Comparison of ENCODE assay signal across 1 cellular context in the genomic region with DNA sequence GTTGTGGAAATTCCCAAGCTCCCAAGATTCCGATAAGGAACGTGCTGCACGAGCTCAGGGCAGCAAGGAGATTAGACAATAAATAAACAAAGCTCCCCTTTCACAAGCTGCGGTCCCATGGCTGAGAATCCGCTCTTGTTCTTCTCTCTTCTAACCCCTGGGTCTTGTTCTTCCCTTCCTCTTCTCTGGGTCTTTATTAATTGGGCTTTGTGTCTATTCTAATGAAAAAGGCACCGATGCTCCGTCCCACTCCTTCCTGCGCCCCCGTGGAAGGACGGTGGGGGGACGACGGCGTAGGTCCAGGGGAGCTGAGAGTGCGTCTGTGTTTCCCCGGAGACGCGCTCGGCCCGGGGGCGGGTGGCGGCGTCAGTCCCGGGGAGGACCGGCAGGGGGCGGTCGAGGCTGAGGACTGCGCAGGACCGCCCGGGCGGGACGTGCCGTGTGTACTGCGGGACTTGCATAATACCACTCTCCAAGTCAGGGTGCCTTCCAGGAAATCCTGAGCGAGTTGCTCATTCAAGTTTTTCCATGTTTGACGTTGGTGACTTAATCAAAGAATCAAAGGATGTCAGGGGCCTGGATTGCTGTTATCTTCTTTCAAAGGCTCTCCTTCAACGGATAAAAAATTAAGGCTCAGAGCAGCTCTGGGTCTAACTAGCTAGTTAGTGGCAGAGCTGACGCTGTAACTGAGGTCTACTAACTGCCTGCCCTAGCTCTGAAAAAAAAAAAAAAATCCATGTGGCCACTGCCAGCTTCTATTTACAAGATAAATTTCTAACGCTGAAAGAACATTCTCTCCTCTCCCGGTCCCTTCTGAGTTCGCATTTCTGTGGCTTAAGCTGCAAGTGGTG.
TF ChIP-seq lines count a peak whose summit lies in the region.

No MANE protein-coding gene starts in this region.

TF ChIP-seq in K562, 482 proteins besides CTCF, POLR2A, EP300 and RAD21 (continued from another document and continues in another):
- TF ChIP-seq, protein P1, sequence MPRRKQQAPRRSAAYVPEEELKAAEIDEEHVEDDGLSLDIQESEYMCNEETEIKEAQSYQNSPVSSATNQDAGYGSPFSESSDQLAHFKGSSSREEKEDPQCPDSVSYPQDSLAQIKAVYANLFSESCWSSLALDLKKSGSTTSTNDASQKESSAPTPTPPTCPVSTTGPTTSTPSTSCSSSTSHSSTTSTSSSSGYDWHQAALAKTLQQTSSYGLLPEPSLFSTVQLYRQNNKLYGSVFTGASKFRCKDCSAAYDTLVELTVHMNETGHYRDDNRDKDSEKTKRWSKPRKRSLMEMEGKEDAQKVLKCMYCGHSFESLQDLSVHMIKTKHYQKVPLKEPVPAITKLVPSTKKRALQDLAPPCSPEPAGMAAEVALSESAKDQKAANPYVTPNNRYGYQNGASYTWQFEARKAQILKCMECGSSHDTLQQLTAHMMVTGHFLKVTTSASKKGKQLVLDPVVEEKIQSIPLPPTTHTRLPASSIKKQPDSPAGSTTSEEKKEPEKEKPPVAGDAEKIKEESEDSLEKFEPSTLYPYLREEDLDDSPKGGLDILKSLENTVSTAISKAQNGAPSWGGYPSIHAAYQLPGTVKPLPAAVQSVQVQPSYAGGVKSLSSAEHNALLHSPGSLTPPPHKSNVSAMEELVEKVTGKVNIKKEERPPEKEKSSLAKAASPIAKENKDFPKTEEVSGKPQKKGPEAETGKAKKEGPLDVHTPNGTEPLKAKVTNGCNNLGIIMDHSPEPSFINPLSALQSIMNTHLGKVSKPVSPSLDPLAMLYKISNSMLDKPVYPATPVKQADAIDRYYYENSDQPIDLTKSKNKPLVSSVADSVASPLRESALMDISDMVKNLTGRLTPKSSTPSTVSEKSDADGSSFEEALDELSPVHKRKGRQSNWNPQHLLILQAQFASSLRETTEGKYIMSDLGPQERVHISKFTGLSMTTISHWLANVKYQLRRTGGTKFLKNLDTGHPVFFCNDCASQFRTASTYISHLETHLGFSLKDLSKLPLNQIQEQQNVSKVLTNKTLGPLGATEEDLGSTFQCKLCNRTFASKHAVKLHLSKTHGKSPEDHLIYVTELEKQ (CRISPR knock-in tag; IDR thresholded peaks at IDR 0.05), result no peak
- TF ChIP-seq HDGF (IDR thresholded peaks at IDR 0.05) (no peak), CBX1 (IDR thresholded peaks at IDR 0.05; ENCODE audit: low read depth) (no peak), SRSF7 (optimal IDR thresholded peaks at IDR 0.05; ENCODE audit: low read depth, low read length) (no peak), ZNF785 (CRISPR knock-in tag; IDR thresholded peaks at IDR 0.05) (no peak), MYNN (IDR thresholded peaks at IDR 0.05) (no peak), MYNN (CRISPR knock-in tag; IDR thresholded peaks at IDR 0.05) (no peak), TFAM (CRISPR knock-in tag; conservative IDR thresholded peaks at IDR 0.05) (no peak), ZFX (CRISPR knock-in tag; IDR thresholded peaks at IDR 0.05) (no peak), NCOA1 (IDR thresholded peaks at IDR 0.05; ENCODE audit: low read depth) (no peak), SMARCE1 (IDR thresholded peaks at IDR 0.05) (no peak), DPF2 (IDR thresholded peaks at IDR 0.05) (no peak), SP1 (CRISPR knock-in tag; IDR thresholded peaks at IDR 0.05) (peak; percentile 71), SRSF9 (IDR thresholded peaks at IDR 0.05; ENCODE audit: borderline replicate concordance, low read depth, low read length) (no peak), ESRRB (CRISPR knock-in tag; IDR thresholded peaks at IDR 0.05; ENCODE audit: borderline replicate concordance) (no peak), CCNT2 (IDR thresholded peaks at IDR 0.05; ENCODE audit: borderline replicate concordance, extremely low read depth, insufficient read length, low read depth, low read length) (no peak), EWSR1 (IDR thresholded peaks at IDR 0.05; ENCODE audit: borderline replicate concordance, low read depth, partially characterized antibody) (no peak), HSF4 (CRISPR knock-in tag; IDR thresholded peaks at IDR 0.05; ENCODE audit: borderline replicate concordance) (no peak), ZNF507 (tag; conservative IDR thresholded peaks at IDR 0.05) (no peak), SNRNP70 (optimal IDR thresholded peaks at IDR 0.05; ENCODE audit: low read depth, low read length) (no peak)
- TF ChIP-seq, protein P2, sequence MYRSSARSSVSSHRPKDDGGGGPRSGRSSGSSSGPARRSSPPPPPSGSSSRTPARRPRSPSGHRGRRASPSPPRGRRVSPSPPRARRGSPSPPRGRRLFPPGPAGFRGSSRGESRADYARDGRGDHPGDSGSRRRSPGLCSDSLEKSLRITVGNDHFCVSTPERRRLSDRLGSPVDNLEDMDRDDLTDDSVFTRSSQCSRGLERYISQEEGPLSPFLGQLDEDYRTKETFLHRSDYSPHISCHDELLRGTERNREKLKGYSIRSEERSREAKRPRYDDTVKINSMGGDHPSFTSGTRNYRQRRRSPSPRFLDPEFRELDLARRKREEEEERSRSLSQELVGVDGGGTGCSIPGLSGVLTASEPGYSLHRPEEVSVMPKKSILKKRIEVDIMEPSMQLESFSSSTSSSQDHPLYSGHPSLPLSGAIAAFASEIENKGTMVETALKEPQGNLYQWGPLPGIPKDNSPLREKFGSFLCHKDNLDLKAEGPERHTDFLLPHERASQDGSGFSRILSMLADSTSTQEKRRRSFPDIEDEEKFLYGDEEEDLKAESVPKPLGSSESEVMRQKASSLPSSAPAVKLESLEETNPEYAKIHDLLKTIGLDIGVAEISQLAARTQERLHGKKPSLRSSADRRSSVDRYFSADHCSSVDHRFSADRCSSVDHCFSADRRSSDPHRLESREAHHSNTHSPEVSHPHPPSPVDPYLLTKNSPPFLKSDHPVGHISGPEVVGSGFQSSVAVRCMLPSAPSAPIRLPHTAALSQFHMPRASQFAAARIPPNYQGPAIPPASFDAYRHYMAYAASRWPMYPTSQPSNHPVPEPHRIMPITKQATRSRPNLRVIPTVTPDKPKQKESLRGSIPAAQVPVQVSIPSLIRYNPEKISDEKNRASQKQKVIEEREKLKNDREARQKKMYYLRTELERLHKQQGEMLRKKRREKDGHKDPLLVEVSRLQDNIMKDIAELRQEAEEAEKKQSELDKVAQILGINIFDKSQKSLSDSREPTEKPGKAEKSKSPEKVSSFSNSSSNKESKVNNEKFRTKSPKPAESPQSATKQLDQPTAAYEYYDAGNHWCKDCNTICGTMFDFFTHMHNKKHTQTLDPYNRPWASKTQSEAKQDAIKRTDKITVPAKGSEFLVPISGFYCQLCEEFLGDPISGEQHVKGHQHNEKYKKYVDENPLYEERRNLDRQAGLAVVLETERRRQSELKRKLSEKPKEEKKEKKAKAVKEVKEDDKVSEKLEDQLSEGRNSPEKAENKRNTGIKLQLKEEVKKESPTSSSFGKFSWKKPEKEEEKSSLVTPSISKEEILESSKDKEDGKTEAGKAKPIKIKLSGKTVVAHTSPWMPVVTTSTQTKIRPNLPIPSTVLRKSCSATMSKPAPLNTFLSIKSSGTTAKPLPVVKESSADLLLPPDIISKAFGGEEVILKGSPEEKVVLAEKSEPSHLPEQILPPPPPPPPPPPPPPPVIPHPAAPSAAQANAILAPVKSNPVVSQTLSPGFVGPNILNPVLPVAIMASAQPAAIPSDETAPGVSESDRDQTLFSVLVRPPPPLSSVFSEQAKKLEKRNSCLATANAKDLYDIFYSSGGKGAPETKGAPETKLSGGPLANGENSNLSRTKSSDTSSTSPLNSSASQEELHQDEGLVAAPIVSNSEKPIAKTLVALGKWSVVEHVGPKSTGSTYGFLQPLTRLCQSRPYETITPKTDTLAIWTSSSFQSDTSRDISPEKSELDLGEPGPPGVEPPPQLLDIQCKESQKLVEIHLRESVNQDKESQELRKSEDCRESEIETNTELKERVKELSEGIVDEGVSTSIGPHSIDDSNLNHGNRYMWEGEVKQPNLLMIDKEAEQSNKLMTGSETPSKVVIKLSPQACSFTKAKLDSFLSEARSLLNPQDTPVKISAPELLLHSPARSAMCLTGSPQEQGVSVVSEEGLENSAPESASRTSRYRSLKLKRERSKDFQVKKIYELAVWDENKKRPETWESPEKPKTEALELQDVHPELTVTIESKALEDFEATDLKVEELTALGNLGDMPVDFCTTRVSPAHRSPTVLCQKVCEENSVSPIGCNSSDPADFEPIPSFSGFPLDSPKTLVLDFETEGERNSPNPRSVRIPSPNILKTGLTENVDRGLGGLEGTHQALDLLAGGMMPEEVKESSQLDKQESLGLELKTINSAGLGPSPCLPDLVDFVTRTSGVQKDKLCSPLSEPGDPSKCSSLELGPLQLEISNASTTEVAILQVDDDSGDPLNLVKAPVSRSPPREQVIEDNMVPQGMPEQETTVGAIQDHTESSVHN (IDR thresholded peaks at IDR 0.05; ENCODE audit: borderline replicate concordance in 1 of 2, low read depth in 1 of 2), result no peak
- TF ChIP-seq, protein P3, sequence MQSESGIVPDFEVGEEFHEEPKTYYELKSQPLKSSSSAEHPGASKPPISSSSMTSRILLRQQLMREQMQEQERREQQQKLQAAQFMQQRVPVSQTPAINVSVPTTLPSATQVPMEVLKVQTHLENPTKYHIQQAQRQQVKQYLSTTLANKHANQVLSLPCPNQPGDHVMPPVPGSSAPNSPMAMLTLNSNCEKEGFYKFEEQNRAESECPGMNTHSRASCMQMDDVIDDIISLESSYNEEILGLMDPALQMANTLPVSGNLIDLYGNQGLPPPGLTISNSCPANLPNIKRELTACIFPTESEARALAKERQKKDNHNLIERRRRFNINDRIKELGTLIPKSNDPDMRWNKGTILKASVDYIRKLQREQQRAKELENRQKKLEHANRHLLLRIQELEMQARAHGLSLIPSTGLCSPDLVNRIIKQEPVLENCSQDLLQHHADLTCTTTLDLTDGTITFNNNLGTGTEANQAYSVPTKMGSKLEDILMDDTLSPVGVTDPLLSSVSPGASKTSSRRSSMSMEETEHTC (IDR thresholded peaks at IDR 0.05), result no peak
- TF ChIP-seq, protein P4, sequence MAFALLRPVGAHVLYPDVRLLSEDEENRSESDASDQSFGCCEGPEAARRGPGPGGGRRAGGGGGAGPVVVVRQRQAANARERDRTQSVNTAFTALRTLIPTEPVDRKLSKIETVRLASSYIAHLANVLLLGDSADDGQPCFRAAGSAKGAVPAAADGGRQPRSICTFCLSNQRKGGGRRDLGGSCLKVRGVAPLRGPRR (CRISPR knock-in tag; IDR thresholded peaks at IDR 0.05), result no peak
- TF ChIP-seq, protein P5, sequence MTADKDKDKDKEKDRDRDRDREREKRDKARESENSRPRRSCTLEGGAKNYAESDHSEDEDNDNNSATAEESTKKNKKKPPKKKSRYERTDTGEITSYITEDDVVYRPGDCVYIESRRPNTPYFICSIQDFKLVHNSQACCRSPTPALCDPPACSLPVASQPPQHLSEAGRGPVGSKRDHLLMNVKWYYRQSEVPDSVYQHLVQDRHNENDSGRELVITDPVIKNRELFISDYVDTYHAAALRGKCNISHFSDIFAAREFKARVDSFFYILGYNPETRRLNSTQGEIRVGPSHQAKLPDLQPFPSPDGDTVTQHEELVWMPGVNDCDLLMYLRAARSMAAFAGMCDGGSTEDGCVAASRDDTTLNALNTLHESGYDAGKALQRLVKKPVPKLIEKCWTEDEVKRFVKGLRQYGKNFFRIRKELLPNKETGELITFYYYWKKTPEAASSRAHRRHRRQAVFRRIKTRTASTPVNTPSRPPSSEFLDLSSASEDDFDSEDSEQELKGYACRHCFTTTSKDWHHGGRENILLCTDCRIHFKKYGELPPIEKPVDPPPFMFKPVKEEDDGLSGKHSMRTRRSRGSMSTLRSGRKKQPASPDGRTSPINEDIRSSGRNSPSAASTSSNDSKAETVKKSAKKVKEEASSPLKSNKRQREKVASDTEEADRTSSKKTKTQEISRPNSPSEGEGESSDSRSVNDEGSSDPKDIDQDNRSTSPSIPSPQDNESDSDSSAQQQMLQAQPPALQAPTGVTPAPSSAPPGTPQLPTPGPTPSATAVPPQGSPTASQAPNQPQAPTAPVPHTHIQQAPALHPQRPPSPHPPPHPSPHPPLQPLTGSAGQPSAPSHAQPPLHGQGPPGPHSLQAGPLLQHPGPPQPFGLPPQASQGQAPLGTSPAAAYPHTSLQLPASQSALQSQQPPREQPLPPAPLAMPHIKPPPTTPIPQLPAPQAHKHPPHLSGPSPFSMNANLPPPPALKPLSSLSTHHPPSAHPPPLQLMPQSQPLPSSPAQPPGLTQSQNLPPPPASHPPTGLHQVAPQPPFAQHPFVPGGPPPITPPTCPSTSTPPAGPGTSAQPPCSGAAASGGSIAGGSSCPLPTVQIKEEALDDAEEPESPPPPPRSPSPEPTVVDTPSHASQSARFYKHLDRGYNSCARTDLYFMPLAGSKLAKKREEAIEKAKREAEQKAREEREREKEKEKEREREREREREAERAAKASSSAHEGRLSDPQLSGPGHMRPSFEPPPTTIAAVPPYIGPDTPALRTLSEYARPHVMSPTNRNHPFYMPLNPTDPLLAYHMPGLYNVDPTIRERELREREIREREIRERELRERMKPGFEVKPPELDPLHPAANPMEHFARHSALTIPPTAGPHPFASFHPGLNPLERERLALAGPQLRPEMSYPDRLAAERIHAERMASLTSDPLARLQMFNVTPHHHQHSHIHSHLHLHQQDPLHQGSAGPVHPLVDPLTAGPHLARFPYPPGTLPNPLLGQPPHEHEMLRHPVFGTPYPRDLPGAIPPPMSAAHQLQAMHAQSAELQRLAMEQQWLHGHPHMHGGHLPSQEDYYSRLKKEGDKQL (CRISPR knock-in tag; IDR thresholded peaks at IDR 0.05; ENCODE audit: borderline replicate concordance), result 0 out of 2 replicates have a peak, but pooled peaks have one; percentile 32
- TF ChIP-seq, protein P6, sequence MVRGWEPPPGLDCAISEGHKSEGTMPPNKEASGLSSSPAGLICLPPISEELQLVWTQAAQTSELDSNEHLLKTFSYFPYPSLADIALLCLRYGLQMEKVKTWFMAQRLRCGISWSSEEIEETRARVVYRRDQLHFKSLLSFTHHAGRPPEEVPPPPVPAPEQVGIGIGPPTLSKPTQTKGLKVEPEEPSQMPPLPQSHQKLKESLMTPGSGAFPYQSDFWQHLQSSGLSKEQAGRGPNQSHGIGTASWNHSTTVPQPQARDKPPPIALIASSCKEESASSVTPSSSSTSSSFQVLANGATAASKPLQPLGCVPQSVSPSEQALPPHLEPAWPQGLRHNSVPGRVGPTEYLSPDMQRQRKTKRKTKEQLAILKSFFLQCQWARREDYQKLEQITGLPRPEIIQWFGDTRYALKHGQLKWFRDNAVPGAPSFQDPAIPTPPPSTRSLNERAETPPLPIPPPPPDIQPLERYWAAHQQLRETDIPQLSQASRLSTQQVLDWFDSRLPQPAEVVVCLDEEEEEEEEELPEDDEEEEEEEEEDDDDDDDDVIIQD (CRISPR knock-in tag; IDR thresholded peaks at IDR 0.05), result no peak
- TF ChIP-seq, protein P7, sequence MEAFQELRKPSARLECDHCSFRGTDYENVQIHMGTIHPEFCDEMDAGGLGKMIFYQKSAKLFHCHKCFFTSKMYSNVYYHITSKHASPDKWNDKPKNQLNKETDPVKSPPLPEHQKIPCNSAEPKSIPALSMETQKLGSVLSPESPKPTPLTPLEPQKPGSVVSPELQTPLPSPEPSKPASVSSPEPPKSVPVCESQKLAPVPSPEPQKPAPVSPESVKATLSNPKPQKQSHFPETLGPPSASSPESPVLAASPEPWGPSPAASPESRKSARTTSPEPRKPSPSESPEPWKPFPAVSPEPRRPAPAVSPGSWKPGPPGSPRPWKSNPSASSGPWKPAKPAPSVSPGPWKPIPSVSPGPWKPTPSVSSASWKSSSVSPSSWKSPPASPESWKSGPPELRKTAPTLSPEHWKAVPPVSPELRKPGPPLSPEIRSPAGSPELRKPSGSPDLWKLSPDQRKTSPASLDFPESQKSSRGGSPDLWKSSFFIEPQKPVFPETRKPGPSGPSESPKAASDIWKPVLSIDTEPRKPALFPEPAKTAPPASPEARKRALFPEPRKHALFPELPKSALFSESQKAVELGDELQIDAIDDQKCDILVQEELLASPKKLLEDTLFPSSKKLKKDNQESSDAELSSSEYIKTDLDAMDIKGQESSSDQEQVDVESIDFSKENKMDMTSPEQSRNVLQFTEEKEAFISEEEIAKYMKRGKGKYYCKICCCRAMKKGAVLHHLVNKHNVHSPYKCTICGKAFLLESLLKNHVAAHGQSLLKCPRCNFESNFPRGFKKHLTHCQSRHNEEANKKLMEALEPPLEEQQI (IDR thresholded peaks at IDR 0.05), result 0 out of 2 replicates have a peak, but pooled peaks have one; percentile 41
